Comparison of ENCODE assay signal across 13 cellular contexts in genomic region chr3:59245879-59246501, GRCh38.
DNase-seq lines count a peak whose midpoint lies in the region; ATAC-seq, FAIRE-seq and TF ChIP-seq lines count a peak whose summit lies in the region.
"Had no signal": no experiment of that assay in that cellular context is flagged by ENCODE, and none has a peak within 500 bp of the region (broad histone marks: within the 10 kb centered on the region; RNA-seq: fewer than 3 reads in every experiment).

No MANE protein-coding gene starts in this region.

- no peak overlapping the region for H3K4me3 Mint-ChIP-seq in stimulated activated memory B cell treated with anti-CD40 and anti-IgM and Interleukin-4, amounts not matched to agents 10 μg/mL and 1 μg/mL and 100 μg/mL, for 72 hours
- no peak overlapping the region for H3K4me3 Mint-ChIP-seq in T-helper 2 cell treated with Interferon-gamma antibody and Interleukin-4, amounts not matched to agents 5 μg/mL and 100 μg/mL, for 36 hours
- H3K4me3 Mint-ChIP-seq in glutamatergic neuron (ENCODE audit: unreplicated experiment): no peak overlapping the region

- no peak for TF ChIP-seq CTCF in glutamatergic neuron (IDR thresholded peaks at IDR 0.05; ENCODE audit: partially characterized antibody, unreplicated experiment)

- no peak for FAIRE-seq in H54 (lab: Jason Lieb, UNC)
- FAIRE-seq: GM19239 had no signal

- H3K27me3 Mint-ChIP-seq in stimulated activated memory B cell treated with anti-CD40 and anti-IgM and Interleukin-4, amounts not matched to agents 10 μg/mL and 1 μg/mL and 100 μg/mL, for 72 hours: no peaks in the 10 kb centered on the region
- H3K27me3 Mint-ChIP-seq in T-helper 2 cell treated with Interferon-gamma antibody and Interleukin-4, amounts not matched to agents 5 μg/mL and 100 μg/mL, for 36 hours (ENCODE audit: low read depth): no peaks in the 10 kb centered on the region
- no peaks in the 10 kb centered on the region for H3K27me3 Mint-ChIP-seq in glutamatergic neuron (ENCODE audit: unreplicated experiment)

- DNase-seq in H54 (ENCODE audit: insufficient read length, low spot score) (peak; percentile 18), globus pallidus (ENCODE audit: low spot score) (peak; percentile 45), glutamatergic neuron (no peak)
- DNase-seq in T-helper 2 cell treated with Interferon-gamma antibody and Interleukin-4, amounts not matched to agents 5 μg/mL and 100 μg/mL, for 36 hours (ENCODE audit: low spot score): no peak
- DNase-seq: GF-D8; NCI-H2029; stimulated activated CD4-positive, alpha-beta T cell treated with anti-CD3 and anti-CD28 coated beads, Interleukin-12 subunit alpha, Interleukin-12 subunit beta, amount 100 ng/mL, for 4 hours; stimulated activated naive CD4-positive, alpha-beta T cell had no signal

- peaks cover 16% of the 10 kb centered on the region for H3K36me3 Mint-ChIP-seq in stimulated activated memory B cell treated with anti-CD40 and anti-IgM and Interleukin-4, amounts not matched to agents 10 μg/mL and 1 μg/mL and 100 μg/mL, for 72 hours
- no peaks in the 10 kb centered on the region for H3K36me3 Mint-ChIP-seq in T-helper 2 cell treated with Interferon-gamma antibody and Interleukin-4, amounts not matched to agents 5 μg/mL and 100 μg/mL, for 36 hours (ENCODE audit: low read depth)
- H3K36me3 Mint-ChIP-seq in glutamatergic neuron (ENCODE audit: unreplicated experiment): no peaks in the 10 kb centered on the region

- H3K27ac Mint-ChIP-seq in stimulated activated memory B cell treated with anti-CD40 and anti-IgM and Interleukin-4, amounts not matched to agents 10 μg/mL and 1 μg/mL and 100 μg/mL, for 72 hours: peak overlapping the region; percentile 17
- H3K27ac Mint-ChIP-seq in T-helper 2 cell treated with Interferon-gamma antibody and Interleukin-4, amounts not matched to agents 5 μg/mL and 100 μg/mL, for 36 hours: no peak overlapping the region
- no peak overlapping the region for H3K27ac Mint-ChIP-seq in glutamatergic neuron (ENCODE audit: unreplicated experiment)

- H3K9me3 Mint-ChIP-seq in stimulated activated memory B cell treated with anti-CD40 and anti-IgM and Interleukin-4, amounts not matched to agents 10 μg/mL and 1 μg/mL and 100 μg/mL, for 72 hours: peaks cover 8% of the 10 kb centered on the region
- peaks cover 23% of the 10 kb centered on the region for H3K9me3 Mint-ChIP-seq in T-helper 2 cell treated with Interferon-gamma antibody and Interleukin-4, amounts not matched to agents 5 μg/mL and 100 μg/mL, for 36 hours
- peaks cover 3% of the 10 kb centered on the region for H3K9me3 Mint-ChIP-seq in glutamatergic neuron (ENCODE audit: unreplicated experiment)

- ATAC-seq in SK-N-SH treated with all-trans-retinoic acid at 6 μM for 48 hours: peak; percentile 74
- ATAC-seq in stimulated activated memory B cell treated with anti-CD40 and anti-IgM and Interleukin-4, amounts not matched to agents 10 μg/mL and 1 μg/mL and 100 μg/mL, for 72 hours: no peak
- no peak for ATAC-seq in HG02970 (IDR thresholded peaks at IDR 0.05; ENCODE audit: low FRiP score, unreplicated experiment)
- ATAC-seq: body of pancreas had no signal

- H3K4me1 Mint-ChIP-seq in stimulated activated memory B cell treated with anti-CD40 and anti-IgM and Interleukin-4, amounts not matched to agents 10 μg/mL and 1 μg/mL and 100 μg/mL, for 72 hours: peaks cover 17% of the 10 kb centered on the region
- H3K4me1 Mint-ChIP-seq in T-helper 2 cell treated with Interferon-gamma antibody and Interleukin-4, amounts not matched to agents 5 μg/mL and 100 μg/mL, for 36 hours (ENCODE audit: low read depth): no peaks in the 10 kb centered on the region
- H3K4me1 Mint-ChIP-seq in glutamatergic neuron (ENCODE audit: low read depth, unreplicated experiment): no peaks in the 10 kb centered on the region

- TF ChIP-seq POLR2A in H54 (IDR thresholded peaks at IDR 0.05; ENCODE audit: low read depth, low read length): no peak

TF ChIP-seq in SK-N-SH treated with all-trans-retinoic acid at 6 μM for 48 hours, 23 proteins besides CTCF, POLR2A, EP300 and RAD21 (continues in another document):
- TF ChIP-seq PPARA (CRISPR knock-in tag; IDR thresholded peaks at IDR 0.05; ENCODE audit: borderline replicate concordance): no peak
- no peak for TF ChIP-seq SNAI2 (CRISPR knock-in tag; IDR thresholded peaks at IDR 0.05)
- TF ChIP-seq ISL1 (CRISPR knock-in tag; IDR thresholded peaks at IDR 0.05): peak; percentile 94
- TF ChIP-seq ZNF70 (CRISPR knock-in tag; IDR thresholded peaks at IDR 0.05): no peak
- no peak for TF ChIP-seq ARNTL (CRISPR knock-in tag; IDR thresholded peaks at IDR 0.05; ENCODE audit: borderline replicate concordance, low read depth)
- peak; percentile 77; the same call in 1 of the 2 replicates for TF ChIP-seq POU6F1 (CRISPR knock-in tag; IDR thresholded peaks at IDR 0.05; ENCODE audit: borderline replicate concordance, low read depth)
- TF ChIP-seq TCF4 (CRISPR knock-in tag; IDR thresholded peaks at IDR 0.05; ENCODE audit: borderline replicate concordance): no peak
- peak; percentile 81; the same call in 1 of the 2 replicates for TF ChIP-seq CREB5 (CRISPR knock-in tag; IDR thresholded peaks at IDR 0.05; ENCODE audit: low read depth)
- TF ChIP-seq CSRNP3 (CRISPR knock-in tag; IDR thresholded peaks at IDR 0.05): 0 out of 2 replicates have a peak, but pooled peaks have one; percentile 49
- no peak for TF ChIP-seq OSR1 (CRISPR knock-in tag; IDR thresholded peaks at IDR 0.05)
- peak; percentile 94 for TF ChIP-seq ZC3H10 (CRISPR knock-in tag; IDR thresholded peaks at IDR 0.05)
- no peak for TF ChIP-seq ZNF565 (CRISPR knock-in tag; conservative IDR thresholded peaks at IDR 0.05; ENCODE audit: low read depth)
- TF ChIP-seq RARB (CRISPR knock-in tag; IDR thresholded peaks at IDR 0.05): peak; percentile 82
- TF ChIP-seq ZFP30 (CRISPR knock-in tag; IDR thresholded peaks at IDR 0.05): no peak
- TF ChIP-seq PATZ1 (CRISPR knock-in tag; IDR thresholded peaks at IDR 0.05; ENCODE audit: borderline replicate concordance): peak; percentile 79; the same call in 1 of the 2 replicates
- TF ChIP-seq BACH2 (CRISPR knock-in tag; IDR thresholded peaks at IDR 0.05; ENCODE audit: borderline replicate concordance): no peak

Comparison
In these comparisons a context has a peak if more than half of its experiments do, and no peak if none do; other contexts are left out.
1. DNase-seq: peak in H54 (single experiment) and globus pallidus (single experiment); none in T-helper 2 cell treated with Interferon-gamma antibody and Interleukin-4, amounts not matched to agents 5 μg/mL and 100 μg/mL, for 36 hours (single experiment) and glutamatergic neuron (single experiment).